20 cellular contexts compared by ENCODE assay signal in the genomic region with DNA sequence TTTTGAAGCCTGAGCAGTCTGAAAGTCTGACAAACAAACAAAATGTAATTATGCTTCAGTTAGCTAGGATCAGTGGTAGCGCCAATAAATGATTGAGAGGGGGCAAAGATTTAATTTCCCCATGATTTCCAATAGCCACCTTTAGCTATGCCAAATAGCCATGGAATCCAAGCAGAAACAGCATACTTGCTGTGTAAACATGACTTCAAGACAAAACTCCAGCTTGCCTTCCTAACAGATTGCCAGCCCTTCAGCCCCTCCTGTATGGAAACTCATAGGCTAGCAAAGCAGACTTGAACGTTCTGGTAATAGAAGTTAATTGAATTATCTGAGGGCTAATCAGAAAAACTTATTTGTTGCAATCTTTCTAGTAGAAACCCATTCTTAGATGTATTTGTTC.
"Had no signal": no experiment of that assay in that cellular context is flagged by ENCODE, and none has a peak within 500 bp of the region (broad histone marks: within the 10 kb centered on the region; RNA-seq: fewer than 3 reads in every experiment).

No MANE protein-coding gene starts in this region.

- H3K9me3 ChIP-seq: breast epithelium, Peyer's patch had no signal

- H3K27ac ChIP-seq: breast epithelium, KMS-11, Peyer's patch had no signal

- H3K36me3 ChIP-seq: breast epithelium, Peyer's patch had no signal

- DNase-seq: activated CD4-positive, alpha-beta T cell treated with anti-CD3 and anti-CD28 coated beads for 4 hours; activated CD8-positive, alpha-beta memory T cell treated with anti-CD3 and anti-CD28 coated beads, Interleukin-2, amount 50 U/mL, for 4 hours; activated CD8-positive, alpha-beta T cell treated with anti-CD3 and anti-CD28 coated beads for 36 hours; activated T-cell treated with anti-CD3 and anti-CD28 coated beads, Interleukin-2, amount 50 U/mL, for 72 hours; aorta; caudate nucleus; NCI-H1105 treated with DMSO at 0.1 percent for 48 hours; NCI-H1436 treated with DMSO at 0.1 percent for 48 hours; NCI-H187; NCI-H2081; NCI-H510A treated with DMSO at 0.1 percent for 48 hours; OCI-M1; Peyer's patch; SHP77 treated with DMSO at 0.1 percent for 48 hours; T-cell had no signal

- H3K27me3 Mint-ChIP-seq: activated naive CD4-positive, alpha-beta T cell treated with anti-CD3 and anti-CD28 coated beads, Interleukin-2, amount 50 U/mL, for 24 hours; T-cell had no signal

- H3K9ac ChIP-seq: KMS-11 had no signal

- H3K4me3 ChIP-seq: breast epithelium, Peyer's patch had no signal

- H3K4me3 Mint-ChIP-seq: activated CD8-positive, alpha-beta T cell treated with anti-CD3 and anti-CD28 coated beads for 36 hours; activated naive CD4-positive, alpha-beta T cell treated with anti-CD3 and anti-CD28 coated beads, Interleukin-2, amount 50 U/mL, for 24 hours; T-cell had no signal

- H3K36me3 Mint-ChIP-seq: activated naive CD4-positive, alpha-beta T cell treated with anti-CD3 and anti-CD28 coated beads, Interleukin-2, amount 50 U/mL, for 24 hours; T-cell had no signal

- H3K4me2 ChIP-seq: KMS-11 had no signal

- H3K27me3 ChIP-seq: breast epithelium, Peyer's patch had no signal

- H3K9me3 Mint-ChIP-seq: activated CD8-positive, alpha-beta T cell treated with anti-CD3 and anti-CD28 coated beads for 36 hours; activated naive CD4-positive, alpha-beta T cell treated with anti-CD3 and anti-CD28 coated beads, Interleukin-2, amount 50 U/mL, for 24 hours; activated T-cell treated with anti-CD3 and anti-CD28 coated beads, Interleukin-2, amount 50 U/mL, for 72 hours; activated T-helper 2 cell treated with anti-CD3 and anti-CD28 coated beads, Interferon-gamma antibody, Interleukin-2, Interleukin-4, amounts not matched to agents 10 μg/mL and 5 μg/mL and 100 μg/mL, durations not matched to agents 14 hours and 24 hours and 36 hours; T-cell had no signal

- H3K27ac Mint-ChIP-seq: activated CD8-positive, alpha-beta T cell treated with anti-CD3 and anti-CD28 coated beads for 36 hours; activated naive CD4-positive, alpha-beta T cell treated with anti-CD3 and anti-CD28 coated beads, Interleukin-2, amount 50 U/mL, for 24 hours; activated T-cell treated with anti-CD3 and anti-CD28 coated beads, Interleukin-2, amount 50 U/mL, for 72 hours; activated T-helper 2 cell treated with anti-CD3 and anti-CD28 coated beads, Interferon-gamma antibody, Interleukin-2, Interleukin-4, amounts not matched to agents 10 μg/mL and 5 μg/mL and 100 μg/mL, durations not matched to agents 14 hours and 24 hours and 36 hours; T-cell had no signal

- ATAC-seq: activated CD4-positive, CD25-positive, alpha-beta regulatory T cell treated with anti-CD3 and anti-CD28 coated beads, Interleukin-2, amount 50 U/mL, for 24 hours; activated CD8-positive, alpha-beta T cell treated with anti-CD3 and anti-CD28 coated beads for 36 hours; activated T-cell treated with anti-CD3 and anti-CD28 coated beads, Interleukin-2, amount 50 U/mL, for 72 hours; T-cell had no signal
